ENCODE assay signal across 25 cellular contexts in genomic region chr10:48353246-48353645, GRCh38.
"Had no signal": no experiment of that assay in that cellular context is flagged by ENCODE, and none has a peak within 500 bp of the region (broad histone marks: within the 10 kb centered on the region; RNA-seq: fewer than 3 reads in every experiment).

No MANE protein-coding gene starts in this region.

- DNase-seq: colonic mucosa; cortex of kidney; effector CD8-positive, alpha-beta T cell; effector memory CD8-positive, alpha-beta T cell; endodermal cell; erythroblast; esophagus squamous epithelium; foreskin fibroblast; foreskin melanocyte; gastrocnemius medialis; glutamatergic neuron; head of caudate nucleus; hypothalamus; immature natural killer cell; islet precursor cell; kidney; kidney glomerular epithelial cell; left lung; lower lobe of right lung; mesenchymal stem cell; mucosa of descending colon; naive B cell had no signal

- H3K27ac ChIP-seq: colonic mucosa, epithelial cell of prostate, esophagus squamous epithelium, gastrocnemius medialis, hepatocyte, left lung, lower lobe of right lung had no signal

- H3K4me1 ChIP-seq: colonic mucosa, esophagus squamous epithelium, left lung, lower lobe of right lung had no signal

- H3K9me3 ChIP-seq: colonic mucosa, gastrocnemius medialis, lower lobe of right lung had no signal

- ATAC-seq: effector memory CD8-positive, alpha-beta T cell; esophagus mucosa; gastrocnemius medialis; left lung; lower lobe of right lung; mucosa of descending colon had no signal

- H3K27me3 ChIP-seq: colonic mucosa, esophagus squamous epithelium, gastrocnemius medialis, hepatocyte, left lung had no signal

- H3K4me3 ChIP-seq: colonic mucosa, esophagus squamous epithelium, gastrocnemius medialis, hepatocyte, left lung, lower lobe of right lung, mucosa of descending colon had no signal
